1 cellular context compared by ENCODE assay signal in genomic region chr19:4584670-4585460, GRCh38.
TF ChIP-seq lines count a peak whose summit lies in the region.

No MANE protein-coding gene starts in this region.

TF ChIP-seq in neural cell, 6 proteins besides CTCF, POLR2A, EP300 and RAD21 (continued from another document):
- TF ChIP-seq, protein P1, sequence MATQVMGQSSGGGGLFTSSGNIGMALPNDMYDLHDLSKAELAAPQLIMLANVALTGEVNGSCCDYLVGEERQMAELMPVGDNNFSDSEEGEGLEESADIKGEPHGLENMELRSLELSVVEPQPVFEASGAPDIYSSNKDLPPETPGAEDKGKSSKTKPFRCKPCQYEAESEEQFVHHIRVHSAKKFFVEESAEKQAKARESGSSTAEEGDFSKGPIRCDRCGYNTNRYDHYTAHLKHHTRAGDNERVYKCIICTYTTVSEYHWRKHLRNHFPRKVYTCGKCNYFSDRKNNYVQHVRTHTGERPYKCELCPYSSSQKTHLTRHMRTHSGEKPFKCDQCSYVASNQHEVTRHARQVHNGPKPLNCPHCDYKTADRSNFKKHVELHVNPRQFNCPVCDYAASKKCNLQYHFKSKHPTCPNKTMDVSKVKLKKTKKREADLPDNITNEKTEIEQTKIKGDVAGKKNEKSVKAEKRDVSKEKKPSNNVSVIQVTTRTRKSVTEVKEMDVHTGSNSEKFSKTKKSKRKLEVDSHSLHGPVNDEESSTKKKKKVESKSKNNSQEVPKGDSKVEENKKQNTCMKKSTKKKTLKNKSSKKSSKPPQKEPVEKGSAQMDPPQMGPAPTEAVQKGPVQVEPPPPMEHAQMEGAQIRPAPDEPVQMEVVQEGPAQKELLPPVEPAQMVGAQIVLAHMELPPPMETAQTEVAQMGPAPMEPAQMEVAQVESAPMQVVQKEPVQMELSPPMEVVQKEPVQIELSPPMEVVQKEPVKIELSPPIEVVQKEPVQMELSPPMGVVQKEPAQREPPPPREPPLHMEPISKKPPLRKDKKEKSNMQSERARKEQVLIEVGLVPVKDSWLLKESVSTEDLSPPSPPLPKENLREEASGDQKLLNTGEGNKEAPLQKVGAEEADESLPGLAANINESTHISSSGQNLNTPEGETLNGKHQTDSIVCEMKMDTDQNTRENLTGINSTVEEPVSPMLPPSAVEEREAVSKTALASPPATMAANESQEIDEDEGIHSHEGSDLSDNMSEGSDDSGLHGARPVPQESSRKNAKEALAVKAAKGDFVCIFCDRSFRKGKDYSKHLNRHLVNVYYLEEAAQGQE (IDR thresholded peaks at IDR 0.05; ENCODE audit: borderline replicate concordance) = no peak
- TF ChIP-seq SMC3 (conservative IDR thresholded peaks at IDR 0.05; ENCODE audit: poor library complexity) = no peak
- no peak for TF ChIP-seq MXI1 (conservative IDR thresholded peaks at IDR 0.05; ENCODE audit: poor library complexity, severe bottlenecking)
- no peak for TF ChIP-seq POLR2AphosphoS5 (IDR thresholded peaks at IDR 0.05)
- TF ChIP-seq TAF1 (IDR thresholded peaks at IDR 0.05; ENCODE audit: low read depth) = no peak
TF ChIP-seq in neural cell: peak in this region for 0.
